9 cellular contexts compared by ENCODE assay signal in the genomic region with DNA sequence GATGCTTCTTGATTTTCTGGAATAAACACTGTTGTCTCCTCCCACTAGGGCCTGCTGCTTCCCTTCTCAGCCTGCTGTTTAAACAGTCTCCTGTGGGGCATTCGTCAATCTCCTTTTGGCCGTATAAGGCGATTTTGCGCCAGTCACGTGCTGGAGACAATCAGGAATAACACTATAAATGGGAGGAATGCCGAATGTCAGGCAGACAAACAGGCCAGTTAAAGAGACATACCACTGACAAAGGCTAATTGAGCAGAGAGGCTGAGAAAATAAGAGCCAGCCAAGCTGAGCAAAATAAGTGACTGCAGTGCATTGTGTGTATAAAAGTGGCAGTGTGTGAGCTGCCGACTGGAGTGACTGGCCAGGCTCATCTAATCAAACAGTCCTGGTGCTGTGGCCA. TPM values are rescaled to one million over a fixed set of nuclear protein-coding genes. Genes with fewer than 3 reads are reported as not detected.
DNase-seq lines count a peak whose midpoint lies in the region; ATAC-seq and TF ChIP-seq lines count a peak whose summit lies in the region.
"Had no signal": no experiment of that assay in that cellular context is flagged by ENCODE, and none has a peak within 500 bp of the region (broad histone marks: within the 10 kb centered on the region; RNA-seq: fewer than 3 reads in every experiment).

No MANE protein-coding gene starts in this region.

- ATAC-seq in left colon (peak; percentile 80), GM18519 (IDR thresholded peaks at IDR 0.05; ENCODE audit: low FRiP score, unreplicated experiment) (no peak)
- ATAC-seq in stimulated activated memory B cell treated with anti-CD40 and anti-IgM and Interleukin-4, amounts not matched to agents 10 μg/mL and 1 μg/mL and 100 μg/mL, for 72 hours = no peak

- intact Hi-C loops in left colon (cut with DNase I, micrococcal nuclease) = no loop called here

- H3K4me1 Mint-ChIP-seq in stimulated activated memory B cell treated with anti-CD40 and anti-IgM and Interleukin-4, amounts not matched to agents 10 μg/mL and 1 μg/mL and 100 μg/mL, for 72 hours = peaks cover 13% of the 10 kb centered on the region

- no peaks in the 10 kb centered on the region for H3K27me3 Mint-ChIP-seq in stimulated activated memory B cell treated with anti-CD40 and anti-IgM and Interleukin-4, amounts not matched to agents 10 μg/mL and 1 μg/mL and 100 μg/mL, for 72 hours
- H3K27me3 Mint-ChIP-seq: activated naive CD8-positive, alpha-beta T cell treated with anti-CD3 and anti-CD28 coated beads, Interleukin-2, amount 10 ng/mL, durations not matched to agents 7 days and 5 days had no signal

- TF ChIP-seq CTCF in GM20000 (IDR thresholded peaks at IDR 0.05; ENCODE audit: extremely low read depth, missing control alignments) = no peak

- H3K4me3 Mint-ChIP-seq in stimulated activated memory B cell treated with anti-CD40 and anti-IgM and Interleukin-4, amounts not matched to agents 10 μg/mL and 1 μg/mL and 100 μg/mL, for 72 hours = no peak overlapping the region

- no peaks in the 10 kb centered on the region for H3K9me3 Mint-ChIP-seq in stimulated activated memory B cell treated with anti-CD40 and anti-IgM and Interleukin-4, amounts not matched to agents 10 μg/mL and 1 μg/mL and 100 μg/mL, for 72 hours
- H3K9me3 Mint-ChIP-seq: activated naive CD8-positive, alpha-beta T cell treated with anti-CD3 and anti-CD28 coated beads, Interleukin-2, amount 10 ng/mL, durations not matched to agents 7 days and 5 days had no signal

- peaks cover 24% of the 10 kb centered on the region for H3K36me3 Mint-ChIP-seq in stimulated activated memory B cell treated with anti-CD40 and anti-IgM and Interleukin-4, amounts not matched to agents 10 μg/mL and 1 μg/mL and 100 μg/mL, for 72 hours

- peak overlapping the region; percentile 54 for H3K27ac Mint-ChIP-seq in stimulated activated memory B cell treated with anti-CD40 and anti-IgM and Interleukin-4, amounts not matched to agents 10 μg/mL and 1 μg/mL and 100 μg/mL, for 72 hours

- DNase-seq in COR-L47 (lab: John Stamatoyannopoulos, UW) (peak; percentile 87), NCI-H2081 (lab: John Stamatoyannopoulos, UW) (peak; percentile 88 to 96), cerebellar nuclear complex (lab: John Stamatoyannopoulos, UW) (peak; percentile 70 to 89), left colon (peak; percentile 57 to 74), GM20000 (ENCODE audit: low spot score) (no peak), LoVo (ENCODE audit: low spot score) (no peak)
- DNase-seq: activated naive CD8-positive, alpha-beta T cell treated with anti-CD3 and anti-CD28 coated beads, Interleukin-2, amount 10 ng/mL, durations not matched to agents 7 days and 5 days had no signal

RNA-seq across cellular contexts. Expression of gene DMAC2L, which starts 23.3 kb away (rescaled TPM):
- total RNA-seq in left colon = 10 to 100 TPM; 21.0 to 24.7 TPM

RNA-seq across cellular contexts. Expression of gene L2HGDH, which starts 23.4 kb away (rescaled TPM):
- total RNA-seq in left colon = 1 to 10 TPM; 9.0 to 9.4 TPM

Comparison
In these comparisons a context has a peak if more than half of its experiments do, and no peak if none do; other contexts are left out.
1. DNase-seq: peak in COR-L47 (single experiment), NCI-H2081 (2 of 2), cerebellar nuclear complex (2 of 2) and left colon (2 of 2); none in GM20000 (single experiment) and LoVo (single experiment).